ENCODE assay signal across 20 cellular contexts in genomic region chr2:69592511-69592910, GRCh38.
"Had no signal": no experiment of that assay in that cellular context is flagged by ENCODE, and none has a peak within 500 bp of the region (broad histone marks: within the 10 kb centered on the region; RNA-seq: fewer than 3 reads in every experiment).

No MANE protein-coding gene starts in this region.

- H3K4me1 ChIP-seq: upper lobe of right lung had no signal

- H3K9me3 Mint-ChIP-seq: activated CD4-positive, alpha-beta T cell treated with anti-CD3 and anti-CD28 coated beads, Interleukin-2, amount 10 ng/mL, durations not matched to agents 24 days and 14 days; brain; endodermal cell had no signal

- H3K9me3 ChIP-seq: left lung, prostate gland, thoracic aorta, upper lobe of right lung had no signal

- DNase-seq: activated CD4-positive, alpha-beta T cell treated with anti-CD3 and anti-CD28 coated beads, Interleukin-2, amount 10 ng/mL, durations not matched to agents 24 days and 14 days; activated CD4-positive, CD25-positive, alpha-beta regulatory T cell; anterior cingulate cortex; caudate nucleus; dorsolateral prefrontal cortex; endodermal cell; foreskin fibroblast; kidney; left lung; mammary epithelial cell; right cardiac atrium; T-helper 1 cell; T1000; upper lobe of right lung had no signal

- H3K4me3 Mint-ChIP-seq: activated CD4-positive, alpha-beta T cell treated with anti-CD3 and anti-CD28 coated beads, Interleukin-2, amount 10 ng/mL, durations not matched to agents 24 days and 14 days; brain; endodermal cell had no signal

- H3K36me3 ChIP-seq: left lung, prostate gland, thoracic aorta, upper lobe of right lung had no signal

- H3K27me3 ChIP-seq: dorsolateral prefrontal cortex, left lung, upper lobe of right lung had no signal

- FAIRE-seq: kidney had no signal

- H3K27ac Mint-ChIP-seq: activated CD4-positive, alpha-beta T cell treated with anti-CD3 and anti-CD28 coated beads, Interleukin-2, amount 10 ng/mL, durations not matched to agents 24 days and 14 days; brain; endodermal cell had no signal

- H3K4me3 ChIP-seq: dorsolateral prefrontal cortex, left lung, prostate gland, skin epidermis, thoracic aorta, upper lobe of right lung had no signal

- H3K27me3 Mint-ChIP-seq: activated CD4-positive, alpha-beta T cell treated with anti-CD3 and anti-CD28 coated beads, Interleukin-2, amount 10 ng/mL, durations not matched to agents 24 days and 14 days; brain had no signal

- ATAC-seq: left lung, SK-N-SH treated with all-trans-retinoic acid at 6 μM for 48 hours, upper lobe of right lung had no signal

- H3K27ac ChIP-seq: dorsolateral prefrontal cortex, epithelial cell of prostate, left lung, prostate gland, skin epidermis, thoracic aorta, upper lobe of right lung had no signal
